10 cellular contexts compared by ENCODE assay signal in genomic region chr9:121566401-121567141, GRCh38.
DNase-seq lines count a peak whose midpoint lies in the region; ATAC-seq, FAIRE-seq and TF ChIP-seq lines count a peak whose summit lies in the region.
"Had no signal": no experiment of that assay in that cellular context is flagged by ENCODE, and none has a peak within 500 bp of the region (broad histone marks: within the 10 kb centered on the region; RNA-seq: fewer than 3 reads in every experiment).

No MANE protein-coding gene starts in this region.

- FAIRE-seq in H54 (lab: Jason Lieb, UNC) = peak; percentile 84

- no peak for ATAC-seq in GM21526 (IDR thresholded peaks at IDR 0.05; ENCODE audit: low FRiP score, unreplicated experiment)
- no peak for ATAC-seq in HG02678 (IDR thresholded peaks at IDR 0.05; ENCODE audit: unreplicated experiment)

- H3K4me3 ChIP-seq in breast epithelium = peak overlapping the region; percentile 13 to 37 (median 20)
- no peak overlapping the region for H3K4me3 ChIP-seq in skeletal muscle satellite cell (ENCODE audit: low read length)

- H3K36me3 ChIP-seq in breast epithelium (no peaks in the 10 kb centered on the region), skeletal muscle satellite cell (ENCODE audit: insufficient read depth, low read length) (no peaks in the 10 kb centered on the region)

- intact Hi-C loops in breast epithelium (cut with DNase I; ENCODE audit: low total_unique reads) = no loop called here

- H3K4me1 ChIP-seq in breast epithelium (peaks cover 9 to 15% of the 10 kb centered on the region in 2 donors), skeletal muscle satellite cell (ENCODE audit: control insufficient read depth, insufficient read depth, low read length) (peaks cover 30% of the 10 kb centered on the region)

- no peaks in the 10 kb centered on the region for H3K9me3 ChIP-seq in breast epithelium
- no peaks in the 10 kb centered on the region for H3K9me3 ChIP-seq in skeletal muscle satellite cell (replicated peaks; ENCODE audit: low read length)

- no peak for TF ChIP-seq CTCF in breast epithelium (IDR thresholded peaks at IDR 0.05)

- DNase-seq in H54 (ENCODE audit: insufficient read length, low spot score) (peak; percentile 93), breast epithelium (ENCODE audit: low spot score in 2 of 2) (no peak), hepatic stellate cell (ENCODE audit: low spot score) (peak; percentile 90), NCI-H345 (lab: John Stamatoyannopoulos, UW) (no peak), DMS153 treated with DMSO at 0.1 percent for 48 hours (lab: John Stamatoyannopoulos, UW; ENCODE audit: unreplicated experiment) (no peak)
- DNase-seq: NCI-H1436, SW 1271 had no signal

- peak overlapping the region; percentile 16 for H3K9ac ChIP-seq in skeletal muscle satellite cell (ENCODE audit: low read depth, low read length)

- TF ChIP-seq POLR2A in H54 (IDR thresholded peaks at IDR 0.05; ENCODE audit: low read depth, low read length) (no peak), breast epithelium (IDR thresholded peaks at IDR 0.05) (no peak)

- no peaks in the 10 kb centered on the region for H3K27me3 ChIP-seq in breast epithelium
- peaks cover 15% of the 10 kb centered on the region for H3K27me3 ChIP-seq in skeletal muscle satellite cell (ENCODE audit: control insufficient read depth, insufficient read depth, low read length)

- peak overlapping the region; percentile 60 for H3K4me2 ChIP-seq in skeletal muscle satellite cell (ENCODE audit: low read length)

- H3K27ac ChIP-seq in breast epithelium = peak overlapping the region in 1 of 2 donors; percentile 73

Comparison
In these comparisons a context has a peak if more than half of its experiments do, and no peak if none do; other contexts are left out.
1. DNase-seq: peak in H54 (single experiment) and hepatic stellate cell (single experiment); none in breast epithelium (0 of 2), NCI-H345 (single experiment) and DMS153 treated with DMSO at 0.1 percent for 48 hours (single experiment).